1 cellular context compared by ENCODE assay signal in genomic region chr3:197571880-197572172, GRCh38.
TF ChIP-seq lines count a peak whose summit lies in the region.

No MANE protein-coding gene starts in this region.

TF ChIP-seq in HepG2, 621 proteins besides CTCF, POLR2A, EP300 and RAD21:
- TF ChIP-seq ARNTL (CRISPR knock-in tag; IDR thresholded peaks at IDR 0.05) = 0 out of 2 replicates have a peak, but pooled peaks have one; percentile 24
- TF ChIP-seq, protein P1, sequence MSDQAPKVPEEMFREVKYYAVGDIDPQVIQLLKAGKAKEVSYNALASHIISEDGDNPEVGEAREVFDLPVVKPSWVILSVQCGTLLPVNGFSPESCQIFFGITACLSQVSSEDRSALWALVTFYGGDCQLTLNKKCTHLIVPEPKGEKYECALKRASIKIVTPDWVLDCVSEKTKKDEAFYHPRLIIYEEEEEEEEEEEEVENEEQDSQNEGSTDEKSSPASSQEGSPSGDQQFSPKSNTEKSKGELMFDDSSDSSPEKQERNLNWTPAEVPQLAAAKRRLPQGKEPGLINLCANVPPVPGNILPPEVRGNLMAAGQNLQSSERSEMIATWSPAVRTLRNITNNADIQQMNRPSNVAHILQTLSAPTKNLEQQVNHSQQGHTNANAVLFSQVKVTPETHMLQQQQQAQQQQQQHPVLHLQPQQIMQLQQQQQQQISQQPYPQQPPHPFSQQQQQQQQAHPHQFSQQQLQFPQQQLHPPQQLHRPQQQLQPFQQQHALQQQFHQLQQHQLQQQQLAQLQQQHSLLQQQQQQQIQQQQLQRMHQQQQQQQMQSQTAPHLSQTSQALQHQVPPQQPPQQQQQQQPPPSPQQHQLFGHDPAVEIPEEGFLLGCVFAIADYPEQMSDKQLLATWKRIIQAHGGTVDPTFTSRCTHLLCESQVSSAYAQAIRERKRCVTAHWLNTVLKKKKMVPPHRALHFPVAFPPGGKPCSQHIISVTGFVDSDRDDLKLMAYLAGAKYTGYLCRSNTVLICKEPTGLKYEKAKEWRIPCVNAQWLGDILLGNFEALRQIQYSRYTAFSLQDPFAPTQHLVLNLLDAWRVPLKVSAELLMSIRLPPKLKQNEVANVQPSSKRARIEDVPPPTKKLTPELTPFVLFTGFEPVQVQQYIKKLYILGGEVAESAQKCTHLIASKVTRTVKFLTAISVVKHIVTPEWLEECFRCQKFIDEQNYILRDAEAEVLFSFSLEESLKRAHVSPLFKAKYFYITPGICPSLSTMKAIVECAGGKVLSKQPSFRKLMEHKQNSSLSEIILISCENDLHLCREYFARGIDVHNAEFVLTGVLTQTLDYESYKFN (CRISPR knock-in tag; conservative IDR thresholded peaks at IDR 0.05) = 0 out of 2 replicates have a peak, but pooled peaks have one; percentile 12
- 0 out of 2 replicates have a peak, but pooled peaks have one; percentile 38 for TF ChIP-seq ZMYM3 (CRISPR knock-in tag; IDR thresholded peaks at IDR 0.05)
- TF ChIP-seq GATAD2A (CRISPR knock-in tag; IDR thresholded peaks at IDR 0.05) = peak; percentile 34; the same call in 1 of the 2 replicates
- TF ChIP-seq YY1 (IDR thresholded peaks at IDR 0.05; ENCODE audit: insufficient read depth, insufficient replicate concordance, low read depth, low read length) = peak; percentile 45
- 0 out of 2 replicates have a peak, but pooled peaks have one; percentile 3 for TF ChIP-seq BCL6 (CRISPR knock-in tag; IDR thresholded peaks at IDR 0.05)
- TF ChIP-seq ZFX (CRISPR knock-in tag; IDR thresholded peaks at IDR 0.05; ENCODE audit: low read depth) = peak; percentile 67
- TF ChIP-seq HOXA3 (CRISPR knock-in tag; IDR thresholded peaks at IDR 0.05) = 0 out of 2 replicates have a peak, but pooled peaks have one; percentile 25
- peak; percentile 58 for TF ChIP-seq ZFY (CRISPR knock-in tag; IDR thresholded peaks at IDR 0.05)
- TF ChIP-seq, protein P2, sequence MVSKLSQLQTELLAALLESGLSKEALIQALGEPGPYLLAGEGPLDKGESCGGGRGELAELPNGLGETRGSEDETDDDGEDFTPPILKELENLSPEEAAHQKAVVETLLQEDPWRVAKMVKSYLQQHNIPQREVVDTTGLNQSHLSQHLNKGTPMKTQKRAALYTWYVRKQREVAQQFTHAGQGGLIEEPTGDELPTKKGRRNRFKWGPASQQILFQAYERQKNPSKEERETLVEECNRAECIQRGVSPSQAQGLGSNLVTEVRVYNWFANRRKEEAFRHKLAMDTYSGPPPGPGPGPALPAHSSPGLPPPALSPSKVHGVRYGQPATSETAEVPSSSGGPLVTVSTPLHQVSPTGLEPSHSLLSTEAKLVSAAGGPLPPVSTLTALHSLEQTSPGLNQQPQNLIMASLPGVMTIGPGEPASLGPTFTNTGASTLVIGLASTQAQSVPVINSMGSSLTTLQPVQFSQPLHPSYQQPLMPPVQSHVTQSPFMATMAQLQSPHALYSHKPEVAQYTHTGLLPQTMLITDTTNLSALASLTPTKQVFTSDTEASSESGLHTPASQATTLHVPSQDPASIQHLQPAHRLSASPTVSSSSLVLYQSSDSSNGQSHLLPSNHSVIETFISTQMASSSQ (IDR thresholded peaks at IDR 0.05; ENCODE audit: low read depth) = peak; percentile 66; the same call in 1 of the 2 replicates
- TF ChIP-seq, protein P2 (CRISPR knock-in tag; IDR thresholded peaks at IDR 0.05; ENCODE audit: borderline replicate concordance) = peak; percentile 62; the same call in 1 of the 2 replicates
